Comparison of ENCODE assay signal across 20 cellular contexts in genomic region chrY:7957773-7958172, GRCh38.
"Had no signal": no experiment of that assay in that cellular context is flagged by ENCODE, and none has a peak within 500 bp of the region (broad histone marks: within the 10 kb centered on the region; RNA-seq: fewer than 3 reads in every experiment).

No MANE protein-coding gene starts in this region.

- DNase-seq: central memory CD4-positive, alpha-beta T cell; dorsolateral prefrontal cortex; effector CD8-positive, alpha-beta T cell; esophagus squamous epithelium; foreskin fibroblast; immature natural killer cell; left lung; lower lobe of right lung; natural killer cell; nucleus accumbens; ovary; right cardiac atrium; stimulated activated CD4-positive, alpha-beta T cell treated with anti-CD3 and anti-CD28 coated beads, Interleukin-2, amount 100 ng/mL, for 48 hours; stimulated activated CD8-positive, alpha-beta memory T cell treated with anti-CD3 and anti-CD28 coated beads, Interleukin-4, amount 100 ng/mL, for 48 hours; testis; transverse colon had no signal

- H3K9me3 ChIP-seq: esophagus squamous epithelium, gastroesophageal sphincter, left lung, lower lobe of right lung, ovary, testis, transverse colon had no signal

- H3K27me3 ChIP-seq: dorsolateral prefrontal cortex, esophagus squamous epithelium, gastroesophageal sphincter, left lung, ovary, testis, transverse colon had no signal

- H3K36me3 ChIP-seq: esophagus squamous epithelium, gastroesophageal sphincter, left lung, lower lobe of right lung, ovary, transverse colon had no signal

- H3K4me2 ChIP-seq: smooth muscle cell had no signal

- H3K4me1 ChIP-seq: esophagus squamous epithelium, gastroesophageal sphincter, left lung, lower lobe of right lung, testis, transverse colon had no signal

- H3K4me3 ChIP-seq: coronary artery, dorsolateral prefrontal cortex, esophagus squamous epithelium, gastroesophageal sphincter, left lung, lower lobe of right lung, ovary, smooth muscle cell, testis, transverse colon had no signal

- H3K27ac ChIP-seq: coronary artery, dorsolateral prefrontal cortex, epithelial cell of prostate, esophagus squamous epithelium, gastroesophageal sphincter, left lung, lower lobe of right lung, ovary, testis, transverse colon had no signal
